1 cellular context compared by ENCODE assay signal in genomic region chr9:76459691-76460635, GRCh38.
TF ChIP-seq lines count a peak whose summit lies in the region.

No MANE protein-coding gene starts in this region.

TF ChIP-seq in GM23338, 12 proteins besides CTCF, POLR2A, EP300 and RAD21 (continued from another document):
- TF ChIP-seq CREB1 (CRISPR knock-in tag; IDR thresholded peaks at IDR 0.05; ENCODE audit: low read depth): no peak
- no peak for TF ChIP-seq POLR2AphosphoS5 (IDR thresholded peaks at IDR 0.05; ENCODE audit: low read depth)
- TF ChIP-seq EZH2 (IDR thresholded peaks at IDR 0.05; ENCODE audit: low read depth, unreplicated experiment): no peak
- no peak for TF ChIP-seq JUNB (IDR thresholded peaks at IDR 0.05; ENCODE audit: unreplicated experiment)
- TF ChIP-seq NANOG (IDR thresholded peaks at IDR 0.05; ENCODE audit: borderline replicate concordance): no peak
- no peak for TF ChIP-seq EZH2phosphoT487 (IDR thresholded peaks at IDR 0.05; ENCODE audit: unreplicated experiment)
